Comparison of ENCODE assay signal across 1 cellular context in genomic region chr10:73358331-73359279, GRCh38.
TF ChIP-seq lines count a peak whose summit lies in the region.

Gene CFAP70 (minus strand): TSS chr10:73358864. CDS start chr10:73354796, 4,068 bp downstream.

TF ChIP-seq in HepG2, 621 proteins besides CTCF, POLR2A, EP300 and RAD21 (continued from another document and continues in another):
- peak; percentile 63; the same call in 1 of the 2 replicates for TF ChIP-seq HNF1B (CRISPR knock-in tag; IDR thresholded peaks at IDR 0.05)
- peak; percentile 67; the same call in 1 of the 2 replicates for TF ChIP-seq ZNF33A (CRISPR knock-in tag; IDR thresholded peaks at IDR 0.05; ENCODE audit: borderline replicate concordance)
- 0 out of 2 replicates have a peak, but pooled peaks have one; percentile 45 for TF ChIP-seq NPAS2 (CRISPR knock-in tag; IDR thresholded peaks at IDR 0.05; ENCODE audit: borderline replicate concordance)
- TF ChIP-seq ZSCAN20 (CRISPR knock-in tag; IDR thresholded peaks at IDR 0.05; ENCODE audit: borderline replicate concordance): peak; percentile 32; the same call in 1 of the 2 replicates
- TF ChIP-seq KLF12 (CRISPR knock-in tag; IDR thresholded peaks at IDR 0.05; ENCODE audit: borderline replicate concordance): 0 out of 2 replicates have a peak, but pooled peaks have one; percentile 39
- peak; percentile 75 for TF ChIP-seq PHF20 (CRISPR knock-in tag; IDR thresholded peaks at IDR 0.05)
- peak; percentile 28; the same call in 1 of the 2 replicates for TF ChIP-seq ZNF350 (CRISPR knock-in tag; IDR thresholded peaks at IDR 0.05; ENCODE audit: borderline replicate concordance, low read depth)
- TF ChIP-seq ZNF850 (CRISPR knock-in tag; conservative IDR thresholded peaks at IDR 0.05): no peak
- TF ChIP-seq ZXDC (CRISPR knock-in tag; IDR thresholded peaks at IDR 0.05): no peak
- peak; percentile 74; the same call in 1 of the 2 replicates for TF ChIP-seq NRL (CRISPR knock-in tag; IDR thresholded peaks at IDR 0.05; ENCODE audit: borderline replicate concordance)
- 0 out of 4 replicates have a peak, but pooled peaks of 1 of the 2 experiments have one; percentile 18 for TF ChIP-seq KLF16 (CRISPR knock-in tag; IDR thresholded peaks at IDR 0.05)
- TF ChIP-seq PLSCR1 (CRISPR knock-in tag; IDR thresholded peaks at IDR 0.05; ENCODE audit: borderline replicate concordance): no peak
- no peak for TF ChIP-seq NCOA1 (CRISPR knock-in tag; IDR thresholded peaks at IDR 0.05)
- no peak; the same call in 1 of the 2 replicates for TF ChIP-seq ZNF710 (CRISPR knock-in tag; IDR thresholded peaks at IDR 0.05; ENCODE audit: borderline replicate concordance)
- TF ChIP-seq KDM5B (CRISPR knock-in tag; IDR thresholded peaks at IDR 0.05; ENCODE audit: borderline replicate concordance): peak; percentile 60; the same call in 1 of the 2 replicates
- TF ChIP-seq ZSCAN21 (CRISPR knock-in tag; IDR thresholded peaks at IDR 0.05; ENCODE audit: borderline replicate concordance): no peak
- no peak for TF ChIP-seq RFX5 (IDR thresholded peaks at IDR 0.05; ENCODE audit: low read depth, low read length)
- no peak for TF ChIP-seq FOXP4 (CRISPR knock-in tag; IDR thresholded peaks at IDR 0.05)
- TF ChIP-seq RNF219 (CRISPR knock-in tag; IDR thresholded peaks at IDR 0.05): no peak
- no peak for TF ChIP-seq ZNF224 (CRISPR knock-in tag; IDR thresholded peaks at IDR 0.05)
- TF ChIP-seq MIXL1 (CRISPR knock-in tag; IDR thresholded peaks at IDR 0.05): 0 out of 2 replicates have a peak, but pooled peaks have one; percentile 20
- peak; percentile 25; the same call in 1 of the 2 replicates for TF ChIP-seq ZNF280D (CRISPR knock-in tag; IDR thresholded peaks at IDR 0.05)
- no peak for TF ChIP-seq ZBTB8A (CRISPR knock-in tag; IDR thresholded peaks at IDR 0.05; ENCODE audit: borderline replicate concordance, low read depth)
- peak in 1 of 2 experiments; percentile 57; a peak in 1 of 4 replicates for TF ChIP-seq HMGXB4 (CRISPR knock-in tag; IDR thresholded peaks at IDR 0.05; ENCODE audit: borderline replicate concordance in 1 of 2, low read depth in 1 of 2)
- peak; percentile 89; the same call in 1 of the 2 replicates for TF ChIP-seq SIN3A (IDR thresholded peaks at IDR 0.05; ENCODE audit: borderline replicate concordance, low read depth, low read length)
- TF ChIP-seq ASH2L (IDR thresholded peaks at IDR 0.05; ENCODE audit: insufficient read length, low read depth, low read length): peak; percentile 58
- TF ChIP-seq RBFOX2 (IDR thresholded peaks at IDR 0.05; ENCODE audit: low read depth, low read length): peak; percentile 70
- TF ChIP-seq SAP130 (CRISPR knock-in tag; IDR thresholded peaks at IDR 0.05; ENCODE audit: low read depth): peak; percentile 69
- no peak for TF ChIP-seq ESRRA (CRISPR knock-in tag; IDR thresholded peaks at IDR 0.05; ENCODE audit: low read depth)
- TF ChIP-seq GZF1 (CRISPR knock-in tag; IDR thresholded peaks at IDR 0.05): no peak
- TF ChIP-seq CSRNP1 (CRISPR knock-in tag; IDR thresholded peaks at IDR 0.05): peak; percentile 20; the same call in 1 of the 2 replicates
- peak; percentile 91 for TF ChIP-seq KDM2A (CRISPR knock-in tag; IDR thresholded peaks at IDR 0.05; ENCODE audit: borderline replicate concordance, low read depth)
- TF ChIP-seq ZNF607 (CRISPR knock-in tag; IDR thresholded peaks at IDR 0.05; ENCODE audit: borderline replicate concordance): peak; percentile 44; the same call in 1 of the 2 replicates
- no peak for TF ChIP-seq ZNF18 (CRISPR knock-in tag; IDR thresholded peaks at IDR 0.05; ENCODE audit: insufficient replicate concordance)
- no peak for TF ChIP-seq NFYB (CRISPR knock-in tag; IDR thresholded peaks at IDR 0.05)
- no peak for TF ChIP-seq ZNF143 (CRISPR knock-in tag; IDR thresholded peaks at IDR 0.05)
- no peak for TF ChIP-seq SETDB1 (CRISPR knock-in tag; IDR thresholded peaks at IDR 0.05; ENCODE audit: borderline replicate concordance)
- TF ChIP-seq SP1 (IDR thresholded peaks at IDR 0.05): peak; percentile 64; the same call in 1 of the 2 replicates
- TF ChIP-seq SP1 (CRISPR knock-in tag; IDR thresholded peaks at IDR 0.05): no peak
